9 cellular contexts compared by ENCODE assay signal in genomic region chr1:14599787-14600186, GRCh38. TPM values are rescaled to one million over a fixed set of nuclear protein-coding genes. Genes with fewer than 3 reads are reported as not detected.
DNase-seq lines count a peak whose midpoint lies in the region; ATAC-seq and TF ChIP-seq lines count a peak whose summit lies in the region.
"Had no signal": no experiment of that assay in that cellular context is flagged by ENCODE, and none has a peak within 500 bp of the region (broad histone marks: within the 10 kb centered on the region; RNA-seq: fewer than 3 reads in every experiment).

No MANE protein-coding gene starts in this region.

- H3K4me1 ChIP-seq in iPS-15b (ENCODE audit: control insufficient read depth, insufficient read depth, low read length) (peaks cover 34% of the 10 kb centered on the region), stomach (peaks cover 9 to 44% (median 17%) of the 10 kb centered on the region in 4 donors), SJCRH30 (no peaks in the 10 kb centered on the region)

- H3K27ac ChIP-seq in stomach, result peak overlapping the region in 2 of 5 donors; percentile 26 to 61
- no peak overlapping the region for H3K27ac ChIP-seq in SJCRH30
- H3K27ac ChIP-seq: KMS-11 had no signal

- H3K9me3 Mint-ChIP-seq in Calu3 (ENCODE audit: low read depth, unreplicated experiment), result no peaks in the 10 kb centered on the region

- no peaks in the 10 kb centered on the region for H3K4me1 Mint-ChIP-seq in Calu3 (ENCODE audit: low read depth, unreplicated experiment)

- H3K36me3 ChIP-seq in iPS-15b (ENCODE audit: control insufficient read depth, insufficient read depth, low read length) (no peaks in the 10 kb centered on the region), stomach (no peaks in the 10 kb centered on the region), SJCRH30 (no peaks in the 10 kb centered on the region)

- TF ChIP-seq EP300 in stomach (IDR thresholded peaks at IDR 0.05), result no peak

- H3K9me3 ChIP-seq in iPS-15b (ENCODE audit: control insufficient read depth, insufficient read depth, low read length) (no peaks in the 10 kb centered on the region), stomach (no peaks in the 10 kb centered on the region), SJCRH30 (replicated peaks) (no peaks in the 10 kb centered on the region)

- WGBS in stomach, 5 donors, result 24 to 29% (median 28%) methylated on average over 6 of the region's 6 CpGs

- intact Hi-C loops in stomach (cut with DNase I; ENCODE audit: low total_unique reads) (no loop called here), Calu3 (cut with micrococcal nuclease; ENCODE audit: unreplicated experiment) (no loop called here)

- peak; percentile 69 for ATAC-seq in GM21423 (IDR thresholded peaks at IDR 0.05; ENCODE audit: unreplicated experiment)

- H3K36me3 Mint-ChIP-seq in Calu3 (ENCODE audit: insufficient read depth, unreplicated experiment), result no peaks in the 10 kb centered on the region

- CTCF ChIA-PET in Calu3 (lab: Charles Lee), result interaction anchor here (0.5 kb wide), 1 partner anchor 77 kb away, joined by 3 read pairs; no protein-coding TSS in a partner anchor

- no peak overlapping the region for H3K4me3 Mint-ChIP-seq in Calu3 (ENCODE audit: low read depth, unreplicated experiment)

- no peak overlapping the region for H3K27ac Mint-ChIP-seq in Calu3 (ENCODE audit: unreplicated experiment)

- H3K4me3 ChIP-seq in iPS-15b (ENCODE audit: low read depth, low read length) (peak overlapping the region; percentile 75), stomach (peak overlapping the region; percentile 46 to 52 (median 46)), SJCRH30 (no peak overlapping the region)

- TF ChIP-seq POLR2A in stomach (IDR thresholded peaks at IDR 0.05), result no peak

- peaks cover 22% of the 10 kb centered on the region for H3K27me3 Mint-ChIP-seq in Calu3 (ENCODE audit: unreplicated experiment)

- DNase-seq in NCI-H526 (lab: John Stamatoyannopoulos, UW) (peak; percentile 47 to 63), stomach (no peak), SJCRH30 (no peak), NCI-H510A treated with DMSO at 0.1 percent for 48 hours (lab: John Stamatoyannopoulos, UW) (no peak), NCI-H2107 (lab: John Stamatoyannopoulos, UW) (no peak), Calu3 (no peak)

- BruUV-seq in Calu3 (replicated peaks; lab: Mats Ljungman, UMichigan), result no TSS peak

- TF ChIP-seq CTCF in stomach (IDR thresholded peaks at IDR 0.05), result no peak
- no peak for TF ChIP-seq CTCF in Calu3 (IDR thresholded peaks at IDR 0.05; ENCODE audit: unreplicated experiment)

- H3K27me3 ChIP-seq in iPS-15b (ENCODE audit: control insufficient read depth, insufficient read depth, low read length) (peaks cover 20% of the 10 kb centered on the region), stomach (peaks cover 15 to 72% (median 40%) of the 10 kb centered on the region in 3 donors), SJCRH30 (peaks cover 4% of the 10 kb centered on the region; the same call in 1 of the 2 replicates)

- H3K9ac ChIP-seq in iPS-15b (ENCODE audit: low read depth, low read length), result no peak overlapping the region
- H3K9ac ChIP-seq: KMS-11 had no signal

RNA-seq across cellular contexts. Expression of gene KAZN, which starts 1.3 kb away (rescaled TPM):
- 10 to 100 TPM in 1 of 5 donors, 1 to 10 TPM in 4; 1.2 to 50.7 (median 8.3) TPM for total RNA-seq in stomach
- polyA plus RNA-seq in stomach, result 1 to 10 TPM; 3.9 to 6.4 (median 4.6) TPM
- total RNA-seq in SJCRH30 (2014; rRNA removed; shearing (Covaris generic)), result 0.10 TPM in 2 replicates
- total RNA-seq in Calu3 (2022), result 3.6 and 5.9 TPM in 2 replicates

Comparison
In these comparisons a context has a peak if more than half of its experiments do, and no peak if none do; other contexts are left out.
1. DNase-seq: peak in NCI-H526 (2 of 2); none in stomach (single experiment), SJCRH30 (0 of 2), NCI-H510A treated with DMSO at 0.1 percent for 48 hours (single experiment), NCI-H2107 (single experiment) and Calu3 (single experiment).